Comparison of ENCODE assay signal across 7 cellular contexts in genomic region chr12:105420659-105421240, GRCh38.
A peak's percentile ranks its signal among the peaks of the same experiment; 100 is the strongest.
DNase-seq lines count a peak whose midpoint lies in the region; ATAC-seq, FAIRE-seq and TF ChIP-seq lines count a peak whose summit lies in the region.

No MANE protein-coding gene starts in this region.

- no peak for TF ChIP-seq POLR2A in GM12892 (IDR thresholded peaks at IDR 0.05; ENCODE audit: low read depth, low read length)

- no peaks in the 10 kb centered on the region for H3K36me3 Mint-ChIP-seq in activated T-cell treated with anti-CD3 and anti-CD28 coated beads, Interleukin-2, amount 50 U/mL, for 72 hours (ENCODE audit: insufficient read depth in 2 of 2)
- peaks cover 3% of the 10 kb centered on the region for H3K36me3 Mint-ChIP-seq in neural crest cell (ENCODE audit: low read depth)

- H3K4me1 Mint-ChIP-seq in activated T-cell treated with anti-CD3 and anti-CD28 coated beads, Interleukin-2, amount 50 U/mL, for 72 hours (ENCODE audit: low read depth) = peaks cover 14% of the 10 kb centered on the region
- H3K4me1 Mint-ChIP-seq in neural crest cell = peaks cover 17% of the 10 kb centered on the region

- H3K9me3 Mint-ChIP-seq in activated T-cell treated with anti-CD3 and anti-CD28 coated beads, Interleukin-2, amount 50 U/mL, for 72 hours = no peaks in the 10 kb centered on the region
- H3K9me3 Mint-ChIP-seq in neural crest cell = peaks cover 2% of the 10 kb centered on the region

- H3K27me3 Mint-ChIP-seq in activated T-cell treated with anti-CD3 and anti-CD28 coated beads, Interleukin-2, amount 50 U/mL, for 72 hours (ENCODE audit: low read depth) = peaks cover 19% of the 10 kb centered on the region
- no peaks in the 10 kb centered on the region for H3K27me3 Mint-ChIP-seq in neural crest cell (ENCODE audit: low read depth)

- DNase-seq in GM12892 (ENCODE audit: insufficient read length) (peak; percentile 19), KG1 (lab: John Stamatoyannopoulos, UW) (peak; percentile 38), OCI-M2 (lab: John Stamatoyannopoulos, UW; ENCODE audit: unreplicated experiment) (peak; percentile 2), fibroblast of peridontal ligament (ENCODE audit: extremely low read depth) (peak; percentile 83), neural crest cell (ENCODE audit: low read depth, low spot score) (peak; percentile 87), superior temporal gyrus (ENCODE audit: extremely low spot score) (peak; percentile 92)
- DNase-seq in activated T-cell treated with anti-CD3 and anti-CD28 coated beads, Interleukin-2, amount 50 U/mL, for 72 hours = peak; percentile 66 to 67

- no peak overlapping the region for H3K4me3 Mint-ChIP-seq in activated T-cell treated with anti-CD3 and anti-CD28 coated beads, Interleukin-2, amount 50 U/mL, for 72 hours
- H3K4me3 Mint-ChIP-seq in neural crest cell = no peak overlapping the region

- TF ChIP-seq CTCF in neural crest cell (conservative IDR thresholded peaks at IDR 0.05) = peak; percentile 99

- no peak overlapping the region for H3K27ac Mint-ChIP-seq in activated T-cell treated with anti-CD3 and anti-CD28 coated beads, Interleukin-2, amount 50 U/mL, for 72 hours
- no peak overlapping the region for H3K27ac Mint-ChIP-seq in neural crest cell (ENCODE audit: unreplicated experiment)

- FAIRE-seq in GM12892 (lab: Jason Lieb, UNC) = peak; percentile 87

- peak; percentile 49 to 70 for ATAC-seq in activated T-cell treated with anti-CD3 and anti-CD28 coated beads, Interleukin-2, amount 50 U/mL, for 72 hours (replicated peaks in 1 of 2)

Comparison
In these comparisons a context has a peak if more than half of its experiments do, and no peak if none do; other contexts are left out.
1. Peak in every context shown above with its lines: DNase-seq and ATAC-seq.
2. DNase-seq: peak in every context shown above with its lines; median percentile 92 in superior temporal gyrus; 87 in neural crest cell; 83 in fibroblast of peridontal ligament; 66 in activated T-cell treated with anti-CD3 and anti-CD28 coated beads, Interleukin-2, amount 50 U/mL, for 72 hours; 38 in KG1; 19 in GM12892; 2 in OCI-M2.